Comparison of ENCODE assay signal across 8 cellular contexts in the genomic region with DNA sequence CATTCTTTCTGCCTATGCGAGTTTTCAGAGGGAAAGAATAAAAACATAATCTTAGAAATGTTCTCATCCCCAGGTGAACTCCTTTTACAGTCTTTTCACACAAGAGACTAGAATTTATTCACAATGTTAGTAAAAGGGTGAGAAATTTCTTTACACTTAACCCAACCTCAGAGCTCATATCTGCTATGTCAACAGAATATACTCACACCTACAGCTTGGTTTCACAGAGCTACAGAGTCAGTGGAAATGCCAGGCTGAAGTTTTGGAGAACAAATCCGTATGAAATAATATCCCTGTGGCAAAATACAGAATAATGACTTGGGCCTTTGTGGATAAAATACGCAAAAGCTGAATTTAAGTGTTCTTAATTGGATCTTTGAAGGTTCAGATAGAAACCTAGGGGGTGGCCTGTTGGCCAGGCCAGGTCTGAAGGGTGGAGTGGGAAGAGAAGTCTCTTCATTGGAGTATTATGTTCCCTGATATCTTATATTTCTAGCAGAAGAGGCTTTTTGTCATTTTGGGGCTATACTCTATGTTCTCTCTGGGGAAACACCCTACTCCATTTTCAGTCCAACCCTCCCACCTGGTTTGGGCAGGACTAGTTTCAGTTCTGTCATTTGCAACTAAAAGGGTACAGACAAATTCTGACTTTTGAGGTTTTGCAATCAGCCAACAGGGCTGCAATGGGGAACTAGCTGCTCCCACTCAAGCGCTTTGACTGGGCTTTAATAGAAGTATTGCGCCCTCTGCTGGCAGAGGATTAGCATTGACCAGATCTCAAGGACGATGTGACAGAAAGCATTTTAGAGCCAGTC. TPM values are rescaled to one million over a fixed set of nuclear protein-coding genes. Genes with fewer than 3 reads are reported as not detected.
A peak's percentile ranks its signal among the peaks of the same experiment; 100 is the strongest.
DNase-seq lines count a peak whose midpoint lies in the region; TF ChIP-seq lines count a peak whose summit lies in the region.

No MANE protein-coding gene starts in this region.

- DNase-seq in G401 (ENCODE audit: low spot score) (peak; percentile 93), HAP-1 (ENCODE audit: low spot score in 2 of 2) (peak; percentile 78 to 86), M059J (ENCODE audit: low read depth) (peak; percentile 81), RPMI8226 (peak; percentile 95), activated T-helper 1 cell treated with Interleukin-2 at 50 U/mL for 16 hours (ENCODE audit: low read depth) (peak; percentile 55), fibroblast of the aortic adventitia (ENCODE audit: low read depth) (peak; percentile 93), occipital lobe (lab: John Stamatoyannopoulos, UW) (peak; percentile 75), suprapubic skin (ENCODE audit: low spot score in 2 of 2) (peak; percentile 87 to 89)

- in situ Hi-C loops in G401 (cut with HindIII; ENCODE audit: low sequenced_read_pairs) (no loop called here), HAP-1 (cut with MboI; ENCODE audit: low sequenced_read_pairs) (loop anchor here (25.0 kb wide), 1 partner anchor 329 kb away; no protein-coding TSS in a partner anchor)

- no peak for TF ChIP-seq EP300 in suprapubic skin (IDR thresholded peaks at IDR 0.05)

- H3K9me3 ChIP-seq in HAP-1, result no peaks in the 10 kb centered on the region
- no peaks in the 10 kb centered on the region for H3K9me3 ChIP-seq in suprapubic skin

- TF ChIP-seq CTCF in fibroblast of the aortic adventitia (IDR thresholded peaks at IDR 0.05; ENCODE audit: insufficient read depth, low read length) (peak; percentile 82), suprapubic skin (IDR thresholded peaks at IDR 0.05) (peak; percentile 86 to 93)

- H3K4me3 ChIP-seq in HAP-1 (no peak overlapping the region), fibroblast of the aortic adventitia (ENCODE audit: low read depth, low read length) (no peak overlapping the region), suprapubic skin (no peak overlapping the region)

- peaks cover 4% of the 10 kb centered on the region; the same call in 1 of the 2 replicates for H3K27me3 ChIP-seq in HAP-1 (ENCODE audit: low read depth)
- no peaks in the 10 kb centered on the region for H3K27me3 ChIP-seq in suprapubic skin

- no peak for TF ChIP-seq POLR2A in suprapubic skin (IDR thresholded peaks at IDR 0.05)

- 41% methylated on average over 6 of the region's 6 CpGs for WGBS in suprapubic skin

- no peaks in the 10 kb centered on the region for H3K4me1 ChIP-seq in HAP-1
- peaks cover 10% of the 10 kb centered on the region for H3K4me1 ChIP-seq in suprapubic skin

- no peaks in the 10 kb centered on the region for H3K36me3 ChIP-seq in HAP-1 (replicated peaks)
- H3K36me3 ChIP-seq in suprapubic skin, result no peaks in the 10 kb centered on the region

- no peak overlapping the region for H3K27ac ChIP-seq in suprapubic skin

RNA-seq across cellular contexts. Expression of gene FBXO48, which starts 25.7 kb away (rescaled TPM):
- under 0.01 TPM in 1 of 2 replicates, not detected in the other for total RNA-seq in G401 (2014; rRNA removed; shearing (Covaris generic))
- total RNA-seq in M059J (2014; rRNA removed; shearing (Covaris generic)), result 0.91 and 1.5 TPM in 2 replicates
- total RNA-seq in fibroblast of the aortic adventitia (ENCODE audit: low replicate concordance) (under 0.01 and 0.99 TPM in 2 replicates), occipital lobe (0.94 TPM), suprapubic skin (1 to 10 TPM; 1.1 to 2.7 (median 1.7) TPM)

RNA-seq across cellular contexts. Expression of gene APLF, which starts 26.0 kb away (rescaled TPM):
- 0.37 and 0.58 TPM in 2 replicates for total RNA-seq in G401 (2014; rRNA removed; shearing (Covaris generic))
- total RNA-seq in M059J (2014; rRNA removed; shearing (Covaris generic)), result 1.4 and 2.6 TPM in 2 replicates
- total RNA-seq in fibroblast of the aortic adventitia (ENCODE audit: low replicate concordance) (4.3 and 6.8 TPM in 2 replicates), occipital lobe (12.3 TPM), suprapubic skin (10 to 100 TPM in 2 of 4 donors, 1 to 10 TPM in 2; 8.8 to 10.5 (median 9.9) TPM)
